ENCODE assay signal across 8 cellular contexts in the genomic region with DNA sequence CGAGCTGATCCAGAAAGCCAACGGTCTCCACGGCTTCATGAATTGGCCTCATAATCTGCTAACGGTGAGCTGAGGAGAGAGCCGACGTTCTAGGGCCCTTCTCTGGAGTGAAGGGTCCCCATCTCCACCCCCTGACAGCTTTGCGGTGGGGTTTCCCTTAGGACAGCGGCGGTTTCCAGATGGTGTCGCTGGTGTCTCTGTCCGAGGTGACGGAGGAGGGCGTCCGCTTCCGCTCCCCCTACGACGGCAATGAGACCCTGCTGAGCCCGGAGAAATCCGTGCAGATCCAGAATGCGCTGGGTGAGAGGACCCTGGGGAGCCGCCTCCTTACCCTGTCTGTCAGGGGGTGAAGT. TPM values are rescaled to one million over a fixed set of nuclear protein-coding genes. Genes with fewer than 3 reads are reported as not detected.
DNase-seq lines count a peak whose midpoint lies in the region; ATAC-seq and TF ChIP-seq lines count a peak whose summit lies in the region.

No MANE protein-coding gene starts in this region.

- POLR2A ChIA-PET in activated CD4-positive, alpha-beta memory T cell treated with anti-CD3 and anti-CD28 coated beads, Interleukin-2, amount 10 ng/mL, durations not matched to agents 7 days and 5 days (lab: Charles Lee), result interaction anchor here (0.7 to 2.7 kb wide), 19 partner anchors 10 to 508 kb away, joined by 3 to 28 read pairs (median 4); partner anchors contain the start of genes DNM2 and TMED1

- H3K4me1 Mint-ChIP-seq in activated CD4-positive, alpha-beta memory T cell treated with anti-CD3 and anti-CD28 coated beads, Interleukin-2, amount 10 ng/mL, durations not matched to agents 7 days and 5 days, result peaks cover 13% of the 10 kb centered on the region
- H3K4me1 Mint-ChIP-seq in glutamatergic neuron (ENCODE audit: low read depth, unreplicated experiment), result no peaks in the 10 kb centered on the region
- peaks cover 8% of the 10 kb centered on the region for H3K4me1 Mint-ChIP-seq in progenitor cell of endocrine pancreas (ENCODE audit: low read depth)

- H3K27ac Mint-ChIP-seq in activated CD4-positive, alpha-beta memory T cell treated with anti-CD3 and anti-CD28 coated beads, Interleukin-2, amount 10 ng/mL, durations not matched to agents 7 days and 5 days, result peak overlapping the region; percentile 12
- H3K27ac Mint-ChIP-seq in glutamatergic neuron (ENCODE audit: unreplicated experiment) (peak overlapping the region; percentile 90), progenitor cell of endocrine pancreas (peak overlapping the region; percentile 79)

- TF ChIP-seq CTCF in glutamatergic neuron (IDR thresholded peaks at IDR 0.05; ENCODE audit: partially characterized antibody, unreplicated experiment) (no peak), progenitor cell of endocrine pancreas (IDR thresholded peaks at IDR 0.05; ENCODE audit: unreplicated experiment) (no peak)

- DNase-seq in Ammon's horn (ENCODE audit: low spot score) (peak; percentile 28), KG1 (lab: John Stamatoyannopoulos, UW) (peak; percentile 14), glutamatergic neuron (peak; percentile 58), progenitor cell of endocrine pancreas (ENCODE audit: low spot score, unreplicated experiment) (no peak), NCI-H345 treated with DMSO at 0.1 percent for 48 hours (lab: John Stamatoyannopoulos, UW; ENCODE audit: unreplicated experiment) (no peak)
- peak; percentile 22 for DNase-seq in activated CD4-positive, alpha-beta memory T cell treated with anti-CD3 and anti-CD28 coated beads, Interleukin-2, amount 10 ng/mL, durations not matched to agents 7 days and 5 days

- peak overlapping the region; percentile 81 for H3K4me3 Mint-ChIP-seq in activated CD4-positive, alpha-beta memory T cell treated with anti-CD3 and anti-CD28 coated beads, Interleukin-2, amount 10 ng/mL, durations not matched to agents 7 days and 5 days
- H3K4me3 Mint-ChIP-seq in glutamatergic neuron (ENCODE audit: unreplicated experiment) (peak overlapping the region; percentile 92), progenitor cell of endocrine pancreas (ENCODE audit: low read depth) (peak overlapping the region; percentile 84)

- peaks cover 9% of the 10 kb centered on the region for H3K27me3 Mint-ChIP-seq in activated CD4-positive, alpha-beta memory T cell treated with anti-CD3 and anti-CD28 coated beads, Interleukin-2, amount 10 ng/mL, durations not matched to agents 7 days and 5 days
- H3K27me3 Mint-ChIP-seq in glutamatergic neuron (ENCODE audit: unreplicated experiment) (peaks cover 3% of the 10 kb centered on the region), progenitor cell of endocrine pancreas (no peaks in the 10 kb centered on the region)

- no peaks in the 10 kb centered on the region for H3K36me3 Mint-ChIP-seq in activated CD4-positive, alpha-beta memory T cell treated with anti-CD3 and anti-CD28 coated beads, Interleukin-2, amount 10 ng/mL, durations not matched to agents 7 days and 5 days (ENCODE audit: low read depth)
- H3K36me3 Mint-ChIP-seq in glutamatergic neuron (ENCODE audit: unreplicated experiment) (no peaks in the 10 kb centered on the region), progenitor cell of endocrine pancreas (ENCODE audit: insufficient read depth) (peaks cover under 1% of the 10 kb centered on the region)

- no peaks in the 10 kb centered on the region for H3K9me3 Mint-ChIP-seq in activated CD4-positive, alpha-beta memory T cell treated with anti-CD3 and anti-CD28 coated beads, Interleukin-2, amount 10 ng/mL, durations not matched to agents 7 days and 5 days
- no peaks in the 10 kb centered on the region for H3K9me3 Mint-ChIP-seq in glutamatergic neuron (ENCODE audit: unreplicated experiment)
- no peaks in the 10 kb centered on the region for H3K9me3 Mint-ChIP-seq in progenitor cell of endocrine pancreas (ENCODE audit: low read depth)

- CTCF ChIA-PET in activated CD4-positive, alpha-beta memory T cell treated with anti-CD3 and anti-CD28 coated beads, Interleukin-2, amount 10 ng/mL, durations not matched to agents 7 days and 5 days (lab: Charles Lee), result interaction anchor here (0.6 to 8.9 kb wide), 29 partner anchors 10 to 593 kb away, joined by 3 to 137 read pairs (median 4); partner anchors contain the start of genes CDKN2D, DNM2, KRI1 and TMED1

- ATAC-seq in GM18498 (IDR thresholded peaks at IDR 0.05; ENCODE audit: unreplicated experiment) (peak; percentile 18), GM21619 (IDR thresholded peaks at IDR 0.05; ENCODE audit: unreplicated experiment) (no peak)

RNA-seq across cellular contexts. Expression of gene QTRT1, which starts 0.7 kb away (rescaled TPM):
- total RNA-seq in activated CD4-positive, alpha-beta memory T cell treated with anti-CD3 and anti-CD28 coated beads, Interleukin-2, amount 10 ng/mL, durations not matched to agents 7 days and 5 days, result 10 to 100 TPM; 24.0 to 26.4 TPM
- total RNA-seq in glutamatergic neuron (ENCODE audit: unreplicated experiment) (35.1 TPM), progenitor cell of endocrine pancreas (53.9 and 59.3 TPM in 2 replicates)

RNA-seq across cellular contexts. Expression of gene DNM2, which starts 15.9 kb away (rescaled TPM):
- total RNA-seq in activated CD4-positive, alpha-beta memory T cell treated with anti-CD3 and anti-CD28 coated beads, Interleukin-2, amount 10 ng/mL, durations not matched to agents 7 days and 5 days, result 100 to 1,000 TPM; 277 to 288 TPM
- total RNA-seq in glutamatergic neuron (ENCODE audit: unreplicated experiment) (227 TPM), progenitor cell of endocrine pancreas (124 and 127 TPM in 2 replicates)

RNA-seq across cellular contexts. Expression of gene ILF3, which starts 47.8 kb away (rescaled TPM):
- 100 to 1,000 TPM; 301 to 324 TPM for total RNA-seq in activated CD4-positive, alpha-beta memory T cell treated with anti-CD3 and anti-CD28 coated beads, Interleukin-2, amount 10 ng/mL, durations not matched to agents 7 days and 5 days
- total RNA-seq in glutamatergic neuron (ENCODE audit: unreplicated experiment) (536 TPM), progenitor cell of endocrine pancreas (761 and 784 TPM in 2 replicates)

Comparison
In these comparisons a context has a peak if more than half of its experiments do, and no peak if none do; other contexts are left out.
1. DNase-seq: peak in Ammon's horn (single experiment), KG1 (single experiment), activated CD4-positive, alpha-beta memory T cell treated with anti-CD3 and anti-CD28 coated beads, Interleukin-2, amount 10 ng/mL, durations not matched to agents 7 days and 5 days (single experiment) and glutamatergic neuron (single experiment); none in progenitor cell of endocrine pancreas (single experiment) and NCI-H345 treated with DMSO at 0.1 percent for 48 hours (single experiment).
2. H3K27ac Mint-ChIP-seq: peak in every context shown above with its lines; median percentile 90 in glutamatergic neuron; 79 in progenitor cell of endocrine pancreas; 12 in activated CD4-positive, alpha-beta memory T cell treated with anti-CD3 and anti-CD28 coated beads, Interleukin-2, amount 10 ng/mL, durations not matched to agents 7 days and 5 days.
3. Peak in every context shown above with its lines, with median percentiles within 50 percentile points of each other: H3K4me3 Mint-ChIP-seq.